10 cellular contexts compared by ENCODE assay signal in the genomic region with DNA sequence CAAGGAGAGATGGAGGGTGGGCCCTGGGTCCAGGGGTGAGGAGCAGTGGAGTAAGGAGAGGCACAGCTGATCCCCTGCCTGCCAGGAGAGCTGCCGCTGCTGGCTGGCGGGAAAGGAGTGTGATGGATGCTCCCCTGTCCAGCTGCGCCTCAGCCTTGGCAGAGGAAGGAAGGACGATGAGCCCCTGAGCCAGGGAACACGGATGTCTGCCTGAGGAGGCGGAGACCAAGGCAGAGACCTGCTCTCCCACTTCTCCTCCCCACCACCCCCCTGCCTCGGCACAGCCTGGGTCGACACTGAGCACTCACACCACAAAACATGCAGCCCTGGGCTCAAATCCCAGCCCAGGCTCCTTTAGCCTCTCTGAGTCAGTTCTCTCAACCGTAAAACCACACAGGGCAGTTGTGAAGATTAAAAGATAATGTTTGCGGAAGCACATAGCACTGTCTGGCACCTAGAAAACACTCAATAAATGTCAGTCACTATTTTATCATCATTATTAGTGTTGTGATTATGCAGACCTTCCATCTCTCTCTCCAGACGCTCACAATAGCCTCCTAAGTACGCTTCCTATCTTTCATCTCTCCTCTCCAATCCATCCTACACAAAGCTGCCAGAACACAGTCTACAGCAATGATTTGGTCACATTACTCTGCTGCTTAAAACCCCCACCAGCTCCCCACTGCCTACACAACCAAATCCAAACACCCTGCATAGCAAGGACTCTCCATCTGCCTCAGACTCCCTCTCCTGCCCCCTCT. TPM values are rescaled to one million over a fixed set of nuclear protein-coding genes. Genes with fewer than 3 reads are reported as not detected.
DNase-seq lines count a peak whose midpoint lies in the region; ATAC-seq and TF ChIP-seq lines count a peak whose summit lies in the region.
"Had no signal": no experiment of that assay in that cellular context is flagged by ENCODE, and none has a peak within 500 bp of the region (broad histone marks: within the 10 kb centered on the region; RNA-seq: fewer than 3 reads in every experiment).

No MANE protein-coding gene starts in this region.

- POLR2A ChIA-PET in activated CD8-positive, alpha-beta T cell treated with anti-CD3 and anti-CD28 coated beads for 36 hours (lab: Charles Lee) = no interaction called here

- no peaks in the 10 kb centered on the region for H3K36me3 Mint-ChIP-seq in activated CD8-positive, alpha-beta T cell treated with anti-CD3 and anti-CD28 coated beads for 36 hours (ENCODE audit: low read depth)
- H3K36me3 Mint-ChIP-seq in osteocyte (ENCODE audit: unreplicated experiment) = no peaks in the 10 kb centered on the region

- no peaks in the 10 kb centered on the region for H3K27me3 ChIP-seq in MG63
- H3K27me3 ChIP-seq in kidney epithelial cell (ENCODE audit: control insufficient read depth, insufficient read depth, low read length) = peaks cover 5% of the 10 kb centered on the region

- peaks cover 4% of the 10 kb centered on the region for H3K27me3 Mint-ChIP-seq in activated CD8-positive, alpha-beta T cell treated with anti-CD3 and anti-CD28 coated beads for 36 hours
- H3K27me3 Mint-ChIP-seq in osteocyte (ENCODE audit: unreplicated experiment) = peaks cover 18% of the 10 kb centered on the region

- DNase-seq in EH (ENCODE audit: low read depth) (peak; percentile 85), MG63 (peak; percentile 95), kidney epithelial cell (ENCODE audit: low read depth) (peak; percentile 61), osteocyte (ENCODE audit: extremely low spot score, unreplicated experiment) (no peak), hippocampal formation (lab: John Stamatoyannopoulos, UW) (no peak), inferior parietal cortex (ENCODE audit: extremely low spot score) (no peak)
- DNase-seq in activated CD8-positive, alpha-beta T cell treated with anti-CD3 and anti-CD28 coated beads for 36 hours = peak; percentile 27

- intact Hi-C loops in activated CD8-positive, alpha-beta T cell treated with anti-CD3 and anti-CD28 coated beads for 36 hours (cut with micrococcal nuclease) = no loop called here

- peak overlapping the region; percentile 43 for H3K4me3 Mint-ChIP-seq in activated CD8-positive, alpha-beta T cell treated with anti-CD3 and anti-CD28 coated beads for 36 hours
- H3K4me3 Mint-ChIP-seq in osteocyte (ENCODE audit: unreplicated experiment) = no peak overlapping the region

- H3K4me1 Mint-ChIP-seq in activated CD8-positive, alpha-beta T cell treated with anti-CD3 and anti-CD28 coated beads for 36 hours (ENCODE audit: low read depth) = peaks cover 14% of the 10 kb centered on the region
- H3K4me1 Mint-ChIP-seq in osteocyte (ENCODE audit: unreplicated experiment) = peaks cover 36% of the 10 kb centered on the region

- H3K9me3 Mint-ChIP-seq in activated CD8-positive, alpha-beta T cell treated with anti-CD3 and anti-CD28 coated beads for 36 hours = no peaks in the 10 kb centered on the region
- no peaks in the 10 kb centered on the region for H3K9me3 Mint-ChIP-seq in osteocyte (ENCODE audit: unreplicated experiment)

- no peak for TF ChIP-seq CTCF in activated CD8-positive, alpha-beta T cell treated with anti-CD3 and anti-CD28 coated beads for 36 hours (IDR thresholded peaks at IDR 0.05)
- TF ChIP-seq CTCF in kidney epithelial cell (IDR thresholded peaks at IDR 0.05; ENCODE audit: insufficient read depth, low read length, poor library complexity, severe bottlenecking) (no peak), osteocyte (IDR thresholded peaks at IDR 0.05) (no peak)

- H3K9me3 ChIP-seq in MG63 = no peaks in the 10 kb centered on the region

- ATAC-seq in GM21423 (IDR thresholded peaks at IDR 0.05; ENCODE audit: unreplicated experiment) = peak; percentile 53
- ATAC-seq in activated CD8-positive, alpha-beta T cell treated with anti-CD3 and anti-CD28 coated beads for 36 hours = peak; percentile 56

- CTCF ChIA-PET in activated CD8-positive, alpha-beta T cell treated with anti-CD3 and anti-CD28 coated beads for 36 hours (lab: Charles Lee) = no interaction called here

- H3K4me3 ChIP-seq in MG63 (no peak overlapping the region), kidney epithelial cell (ENCODE audit: low read depth, low read length) (no peak overlapping the region)
- H3K4me3 ChIP-seq: lung, SK-N-MC had no signal

- H3K27ac Mint-ChIP-seq in activated CD8-positive, alpha-beta T cell treated with anti-CD3 and anti-CD28 coated beads for 36 hours = peak overlapping the region; percentile 22
- no peak overlapping the region for H3K27ac Mint-ChIP-seq in osteocyte (ENCODE audit: unreplicated experiment)

- H3K36me3 ChIP-seq in MG63 (no peaks in the 10 kb centered on the region), kidney epithelial cell (ENCODE audit: control insufficient read depth, insufficient read depth, low read length) (no peaks in the 10 kb centered on the region)

RNA-seq across cellular contexts. Expression of gene SEMA5B, which starts 52.2 kb away (rescaled TPM):
- total RNA-seq in MG63 (2014; rRNA removed; shearing (Covaris generic); ENCODE audit: low replicate concordance) = not detected in 2 replicates
- not detected for total RNA-seq in activated CD8-positive, alpha-beta T cell treated with anti-CD3 and anti-CD28 coated beads for 36 hours
- total RNA-seq in kidney epithelial cell = 0.21 TPM in 1 of 2 replicates, not detected in the other
- total RNA-seq in osteocyte = 1.3 TPM in 2 replicates

Comparison
In these comparisons a context has a peak if more than half of its experiments do, and no peak if none do; other contexts are left out.
1. DNase-seq: peak in EH (single experiment), MG63 (single experiment), activated CD8-positive, alpha-beta T cell treated with anti-CD3 and anti-CD28 coated beads for 36 hours (single experiment) and kidney epithelial cell (single experiment); none in osteocyte (single experiment), hippocampal formation (0 of 2) and inferior parietal cortex (single experiment).